In genomic region chr2:204504594-204504993, GRCh38 we compare ENCODE assay signal across 21 cellular contexts.
"Had no signal": no experiment of that assay in that cellular context is flagged by ENCODE, and none has a peak within 500 bp of the region (broad histone marks: within the 10 kb centered on the region; RNA-seq: fewer than 3 reads in every experiment).

No MANE protein-coding gene starts in this region.

- H3K4me2 ChIP-seq: SK-N-SH had no signal

- ATAC-seq: Panc1, PC-3 had no signal

- DNase-seq: Karpas-422, KG1, MV-4-11, NCI-H1048, NCI-H1105, NCI-H1436 treated with DMSO at 0.1 percent for 48 hours, NCI-H187, NCI-H2029, NCI-H2081 treated with DMSO at 0.1 percent for 48 hours, NCI-H2171, NCI-H226, NCI-H446, NCI-H510A, NCI-H524 treated with DMSO at 0.1 percent for 48 hours, NCI-H774, PC-3, SHP77, SK-N-SH, SW 1271 had no signal

- H3K27ac ChIP-seq: RWPE1 had no signal

- H3K9me3 ChIP-seq: SK-N-SH had no signal

- H3K9ac ChIP-seq: SK-N-SH had no signal
